9 cellular contexts compared by ENCODE assay signal in the genomic region with DNA sequence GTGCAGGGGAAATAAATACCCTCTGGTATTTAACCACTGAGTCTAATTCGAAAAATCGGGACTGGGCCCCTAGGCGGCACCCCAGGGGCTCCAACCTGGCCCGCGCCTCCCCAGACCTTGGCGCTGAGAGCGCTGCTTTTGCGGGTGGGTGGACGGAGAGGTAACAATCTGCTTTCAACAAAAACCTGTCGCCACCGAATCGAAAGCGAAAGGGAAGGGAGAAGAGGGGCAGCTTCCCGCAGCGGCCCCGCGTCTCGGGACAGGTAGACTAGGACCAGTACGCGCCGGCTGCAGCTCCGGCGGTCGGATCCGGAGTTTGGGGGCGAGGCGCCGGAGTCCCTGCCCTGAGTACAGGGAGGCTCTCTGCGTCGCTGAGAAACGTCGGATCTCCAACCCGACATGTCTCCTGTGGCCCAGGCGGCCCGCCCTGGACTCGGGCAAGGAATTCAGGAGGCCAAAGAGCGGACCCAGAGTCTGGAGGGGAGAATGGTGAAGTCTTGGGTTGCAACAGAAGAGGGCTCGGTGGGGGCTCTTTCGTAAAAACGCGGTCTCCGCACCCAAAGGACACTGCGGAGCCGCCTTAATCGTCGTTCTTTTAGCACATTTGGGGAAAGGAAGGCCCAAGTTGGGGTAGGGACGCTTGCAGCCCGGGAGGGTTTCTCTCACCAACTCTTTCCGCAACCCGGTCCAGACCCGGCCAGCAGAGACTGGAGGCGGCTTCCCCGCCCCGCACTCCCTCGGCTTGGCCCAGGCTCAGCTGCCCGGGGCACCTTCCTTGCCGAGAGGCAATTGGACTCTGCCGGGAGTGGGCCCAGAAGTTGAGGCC. TPM values are rescaled to one million over a fixed set of nuclear protein-coding genes. Genes with fewer than 3 reads are reported as not detected.
A peak's percentile ranks its signal among the peaks of the same experiment; 100 is the strongest.
DNase-seq lines count a peak whose midpoint lies in the region; ATAC-seq lines count a peak whose summit lies in the region.
"Had no signal": no experiment of that assay in that cellular context is flagged by ENCODE, and none has a peak within 500 bp of the region (broad histone marks: within the 10 kb centered on the region; RNA-seq: fewer than 3 reads in every experiment).

No MANE protein-coding gene starts in this region.

- H3K4me1 Mint-ChIP-seq in activated CD4-positive, alpha-beta memory T cell treated with anti-CD3 and anti-CD28 coated beads, Interleukin-2, amount 10 ng/mL, durations not matched to agents 7 days and 5 days: peaks cover 36% of the 10 kb centered on the region

- H3K27ac ChIP-seq in GM23248 (no peak overlapping the region), iPS-20b (ENCODE audit: low read length) (no peak overlapping the region)

- in situ Hi-C loops in GM23248 (cut with MboI): no loop called here

- POLR2A ChIA-PET in activated CD4-positive, alpha-beta memory T cell treated with anti-CD3 and anti-CD28 coated beads, Interleukin-2, amount 10 ng/mL, durations not matched to agents 7 days and 5 days (lab: Charles Lee): interaction anchor here (1.3 kb wide), 1 partner anchor 11 kb away, joined by 4 read pairs; no protein-coding TSS in a partner anchor

- H3K27me3 ChIP-seq in GM23248 (replicated peaks; ENCODE audit: insufficient read depth) (peaks cover 80% of the 10 kb centered on the region), iPS-20b (ENCODE audit: insufficient read depth, low read length) (peaks cover 100% of the 10 kb centered on the region)

- H3K9me2 ChIP-seq in GM23248 (ENCODE audit: insufficient read depth): no peaks in the 10 kb centered on the region

- no peaks in the 10 kb centered on the region for H3K9me3 ChIP-seq in GM23248 (ENCODE audit: low read depth)
- H3K9me3 ChIP-seq in iPS-20b (ENCODE audit: insufficient read depth, low read depth, low read length): peaks cover 11% of the 10 kb centered on the region; the same call in 1 of the 2 replicates

- H3K36me3 Mint-ChIP-seq in activated CD4-positive, alpha-beta memory T cell treated with anti-CD3 and anti-CD28 coated beads, Interleukin-2, amount 10 ng/mL, durations not matched to agents 7 days and 5 days (ENCODE audit: low read depth): peaks cover 12% of the 10 kb centered on the region

- H3K27ac Mint-ChIP-seq in activated CD4-positive, alpha-beta memory T cell treated with anti-CD3 and anti-CD28 coated beads, Interleukin-2, amount 10 ng/mL, durations not matched to agents 7 days and 5 days: no peak overlapping the region

- peak overlapping the region; percentile 81 for H3K4me3 Mint-ChIP-seq in activated CD4-positive, alpha-beta memory T cell treated with anti-CD3 and anti-CD28 coated beads, Interleukin-2, amount 10 ng/mL, durations not matched to agents 7 days and 5 days

- H3K27me3 Mint-ChIP-seq in activated CD4-positive, alpha-beta memory T cell treated with anti-CD3 and anti-CD28 coated beads, Interleukin-2, amount 10 ng/mL, durations not matched to agents 7 days and 5 days: peaks cover 85% of the 10 kb centered on the region

- H2AFZ ChIP-seq in GM23248: no peak overlapping the region

- H3K9ac ChIP-seq in GM23248 (no peak overlapping the region), iPS-20b (ENCODE audit: low read depth, low read length) (no peak overlapping the region)

- WGBS in GM23248 (ENCODE audit: low coverage in 1 of 2, low lambda C conversion rate in 2 of 2, missing lambda C conversion rate in 2 of 2), 2 experiments: 33 to 34% methylated on average over 55 to 58 of the region's 58 CpGs

- H3K9me3 Mint-ChIP-seq in activated CD4-positive, alpha-beta memory T cell treated with anti-CD3 and anti-CD28 coated beads, Interleukin-2, amount 10 ng/mL, durations not matched to agents 7 days and 5 days: no peaks in the 10 kb centered on the region

- ATAC-seq in HG03432 (IDR thresholded peaks at IDR 0.05; ENCODE audit: unreplicated experiment) (no peak), GM19452 (IDR thresholded peaks at IDR 0.05; ENCODE audit: unreplicated experiment) (no peak)

- no peak overlapping the region for H3K4me2 ChIP-seq in GM23248 (ENCODE audit: unreplicated experiment)

- no peaks in the 10 kb centered on the region; the same call in 1 of the 2 replicates for H3K4me1 ChIP-seq in GM23248 (ENCODE audit: insufficient read depth)
- peaks cover 5% of the 10 kb centered on the region; the same call in 1 of the 2 replicates for H3K4me1 ChIP-seq in iPS-20b (ENCODE audit: insufficient read depth, low read length)

- peak overlapping the region; percentile 43; the same call in 1 of the 2 replicates for H3K4me3 ChIP-seq in GM23248
- H3K4me3 ChIP-seq in iPS-20b (ENCODE audit: low read length): peak overlapping the region; percentile 13

- no peaks in the 10 kb centered on the region for H3K79me2 ChIP-seq in GM23248 (ENCODE audit: insufficient read depth)

- DNase-seq in GM23248 (no peak), GM19240 (ENCODE audit: insufficient read length, low spot score) (no peak), medulla oblongata (ENCODE audit: extremely low spot score) (no peak)
- peak; percentile 63 for DNase-seq in activated CD4-positive, alpha-beta memory T cell treated with anti-CD3 and anti-CD28 coated beads, Interleukin-2, amount 10 ng/mL, durations not matched to agents 7 days and 5 days
- DNase-seq in stimulated activated CD4-positive, alpha-beta T cell treated with anti-CD3 and anti-CD28 coated beads, Interleukin-1b, Interleukin-23, amount 100 ng/mL, for 48 hours: peak; percentile 31

- H3K36me3 ChIP-seq in GM23248 (ENCODE audit: low read depth): no peaks in the 10 kb centered on the region
- no peaks in the 10 kb centered on the region for H3K36me3 ChIP-seq in iPS-20b (ENCODE audit: insufficient read depth, low read depth, low read length)

- no peaks in the 10 kb centered on the region for H4K20me1 ChIP-seq in GM23248 (ENCODE audit: insufficient read depth)

- H3F3A ChIP-seq in GM23248 (ENCODE audit: insufficient read depth): no peaks in the 10 kb centered on the region

- CTCF ChIA-PET in activated CD4-positive, alpha-beta memory T cell treated with anti-CD3 and anti-CD28 coated beads, Interleukin-2, amount 10 ng/mL, durations not matched to agents 7 days and 5 days (lab: Charles Lee): interaction anchor here (1.2 kb wide), 1 partner anchor 142 kb away, joined by 3 read pairs; no protein-coding TSS in a partner anchor

RNA-seq across cellular contexts. Expression of gene ALX4, which starts 4.1 kb away (rescaled TPM):
- not detected in 2 replicates for total RNA-seq in GM23248 (2014; rRNA removed; shearing (Covaris generic))
- polyA plus RNA-seq in GM23248 (2016; fragmentation: Nextera tagmentation; extraction: Ambion mirVana): not detected in 2 replicates
- not detected for total RNA-seq in activated CD4-positive, alpha-beta memory T cell treated with anti-CD3 and anti-CD28 coated beads, Interleukin-2, amount 10 ng/mL, durations not matched to agents 7 days and 5 days
- total RNA-seq: pulmonary artery endothelial cell had no signal

Comparison
In these comparisons a context has a peak if more than half of its experiments do, and no peak if none do; other contexts are left out.
1. DNase-seq: peak in activated CD4-positive, alpha-beta memory T cell treated with anti-CD3 and anti-CD28 coated beads, Interleukin-2, amount 10 ng/mL, durations not matched to agents 7 days and 5 days (single experiment) and stimulated activated CD4-positive, alpha-beta T cell treated with anti-CD3 and anti-CD28 coated beads, Interleukin-1b, Interleukin-23, amount 100 ng/mL, for 48 hours (single experiment); none in GM23248 (single experiment), GM19240 (single experiment) and medulla oblongata (single experiment).